23 cellular contexts compared by ENCODE assay signal in genomic region chr6:11952291-11952690, GRCh38.
"Had no signal": no experiment of that assay in that cellular context is flagged by ENCODE, and none has a peak within 500 bp of the region (broad histone marks: within the 10 kb centered on the region; RNA-seq: fewer than 3 reads in every experiment).

No MANE protein-coding gene starts in this region.

- H3K4me3 ChIP-seq: cardiac muscle cell, SJCRH30 had no signal

- H3K9me3 ChIP-seq: SJCRH30 had no signal

- H3K36me3 Mint-ChIP-seq: activated CD4-positive, alpha-beta memory T cell treated with anti-CD3 and anti-CD28 coated beads for 36 hours; activated naive CD8-positive, alpha-beta T cell; WTC11 had no signal

- H3K4me3 Mint-ChIP-seq: activated CD4-positive, alpha-beta memory T cell treated with anti-CD3 and anti-CD28 coated beads for 36 hours; activated naive CD8-positive, alpha-beta T cell; activated T-cell treated with anti-CD3 and anti-CD28 coated beads, Interleukin-2, amount 50 U/mL, for 4 hours; T-helper 17 cell; WTC11 had no signal

- H3K27ac ChIP-seq: brain microvascular endothelial cell, cardiac muscle cell, SJCRH30 had no signal

- H3K4me1 Mint-ChIP-seq: T-helper 17 cell, WTC11 had no signal

- DNase-seq: activated CD4-positive, alpha-beta memory T cell treated with anti-CD3 and anti-CD28 coated beads for 36 hours; activated CD4-positive, alpha-beta T cell treated with anti-CD3 and anti-CD28 coated beads for 48 hours; activated CD4-positive, CD25-positive, alpha-beta regulatory T cell treated with anti-CD3 and anti-CD28 coated beads, Interleukin-2, amount 50 U/mL, for 72 hours; activated CD8-positive, alpha-beta memory T cell treated with anti-CD3 and anti-CD28 coated beads for 24 hours; activated effector memory CD4-positive, alpha-beta T cell treated with anti-CD3 and anti-CD28 coated beads, Interleukin-2, amount 50 U/mL, for 16 hours; activated naive CD4-positive, alpha-beta T cell treated with Interleukin-2 at 50 U/mL for 16 hours; activated T-cell treated with anti-CD3 and anti-CD28 coated beads, Interleukin-2, amount 50 U/mL, for 4 hours; brain microvascular endothelial cell; KG1; NCI-H1092; NCI-H1417; NCI-H2029; NCI-H2107; NCI-H2171 treated with DMSO at 0.1 percent for 48 hours; NCI-H226; NCI-H526 treated with DMSO at 0.1 percent for 48 hours; NCI-H82; SJCRH30; T-helper 17 cell; T-helper 9 cell had no signal

- H3K27ac Mint-ChIP-seq: activated CD4-positive, alpha-beta memory T cell treated with anti-CD3 and anti-CD28 coated beads for 36 hours; activated naive CD8-positive, alpha-beta T cell; T-helper 17 cell; WTC11 had no signal

- H3K27me3 Mint-ChIP-seq: activated CD4-positive, alpha-beta memory T cell treated with anti-CD3 and anti-CD28 coated beads for 36 hours; activated naive CD8-positive, alpha-beta T cell; T-helper 17 cell had no signal

- H3K36me3 ChIP-seq: brain microvascular endothelial cell, cardiac muscle cell, SJCRH30 had no signal

- H3K9me3 Mint-ChIP-seq: activated T-cell treated with anti-CD3 and anti-CD28 coated beads, Interleukin-2, amount 50 U/mL, for 4 hours had no signal

- H3K27me3 ChIP-seq: brain microvascular endothelial cell, cardiac muscle cell, SJCRH30 had no signal
